16 cellular contexts compared by ENCODE assay signal in the genomic region with DNA sequence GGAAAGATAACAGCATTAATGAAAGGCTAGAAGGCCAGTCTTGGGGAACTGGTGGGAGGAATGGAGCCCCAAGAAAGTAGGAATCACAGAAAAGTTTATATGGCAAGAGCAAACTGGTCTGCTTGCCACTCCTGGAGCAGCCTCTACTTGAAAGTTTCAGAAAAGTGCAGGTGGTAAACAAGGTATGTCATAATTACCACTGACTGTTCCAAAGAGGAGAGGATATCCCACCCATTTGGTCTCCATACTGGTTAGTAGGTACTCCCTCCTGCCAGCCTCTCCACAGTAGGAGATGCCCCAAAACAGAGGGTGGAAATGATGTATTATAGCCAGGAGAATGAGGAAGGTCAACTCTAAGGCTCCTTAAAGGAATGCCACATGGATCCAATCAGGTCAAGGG.
A peak's percentile ranks its signal among the peaks of the same experiment; 100 is the strongest.
DNase-seq lines count a peak whose midpoint lies in the region; ATAC-seq and TF ChIP-seq lines count a peak whose summit lies in the region.
"Had no signal": no experiment of that assay in that cellular context is flagged by ENCODE, and none has a peak within 500 bp of the region (broad histone marks: within the 10 kb centered on the region; RNA-seq: fewer than 3 reads in every experiment).

No MANE protein-coding gene starts in this region.

- peaks cover 49% of the 10 kb centered on the region for H3K4me1 Mint-ChIP-seq in activated CD4-positive, alpha-beta T cell treated with anti-CD3 and anti-CD28 coated beads, Interleukin-2, amount 10 ng/mL, durations not matched to agents 24 days and 14 days
- peaks cover 59% of the 10 kb centered on the region for H3K4me1 Mint-ChIP-seq in CD4-positive, alpha-beta T cell (ENCODE audit: low read depth)
- H3K4me1 Mint-ChIP-seq in T-helper 2 cell treated with Interferon-gamma antibody and Interleukin-4, amounts not matched to agents 5 μg/mL and 100 μg/mL, for 36 hours (ENCODE audit: low read depth) = peaks cover 59% of the 10 kb centered on the region
- peaks cover 46% of the 10 kb centered on the region for H3K4me1 Mint-ChIP-seq in activated naive CD8-positive, alpha-beta T cell treated with anti-CD3 and anti-CD28 coated beads, Interleukin-2, amount 10 ng/mL, durations not matched to agents 7 days and 5 days

- no peaks in the 10 kb centered on the region for H3K27me3 ChIP-seq in CD4-positive, alpha-beta T cell (ENCODE audit: control insufficient read depth, insufficient read depth, low read length)

- peaks cover 11% of the 10 kb centered on the region for H3K9me3 Mint-ChIP-seq in activated CD4-positive, alpha-beta T cell treated with anti-CD3 and anti-CD28 coated beads, Interleukin-2, amount 10 ng/mL, durations not matched to agents 24 days and 14 days
- H3K9me3 Mint-ChIP-seq in CD4-positive, alpha-beta T cell = no peaks in the 10 kb centered on the region
- H3K9me3 Mint-ChIP-seq in T-helper 2 cell treated with Interferon-gamma antibody and Interleukin-4, amounts not matched to agents 5 μg/mL and 100 μg/mL, for 36 hours = peaks cover 10% of the 10 kb centered on the region
- H3K9me3 Mint-ChIP-seq in activated naive CD8-positive, alpha-beta T cell treated with anti-CD3 and anti-CD28 coated beads, Interleukin-2, amount 10 ng/mL, durations not matched to agents 7 days and 5 days = peaks cover 2% of the 10 kb centered on the region

- H3K9me3 ChIP-seq in CD4-positive, alpha-beta T cell (ENCODE audit: control insufficient read depth, low read length) = no peaks in the 10 kb centered on the region

- TF ChIP-seq CTCF in CD4-positive, alpha-beta T cell (IDR thresholded peaks at IDR 0.05) = no peak

- peaks cover 10% of the 10 kb centered on the region for H3K36me3 Mint-ChIP-seq in activated CD4-positive, alpha-beta T cell treated with anti-CD3 and anti-CD28 coated beads, Interleukin-2, amount 10 ng/mL, durations not matched to agents 24 days and 14 days (ENCODE audit: low read depth)
- peaks cover 13% of the 10 kb centered on the region for H3K36me3 Mint-ChIP-seq in CD4-positive, alpha-beta T cell (ENCODE audit: low read depth)
- peaks cover 26% of the 10 kb centered on the region for H3K36me3 Mint-ChIP-seq in T-helper 2 cell treated with Interferon-gamma antibody and Interleukin-4, amounts not matched to agents 5 μg/mL and 100 μg/mL, for 36 hours (ENCODE audit: low read depth)
- peaks cover 9% of the 10 kb centered on the region for H3K36me3 Mint-ChIP-seq in activated naive CD8-positive, alpha-beta T cell treated with anti-CD3 and anti-CD28 coated beads, Interleukin-2, amount 10 ng/mL, durations not matched to agents 7 days and 5 days

- intact Hi-C loops in activated CD4-positive, alpha-beta T cell treated with anti-CD3 and anti-CD28 coated beads, Interleukin-2, amount 10 ng/mL, durations not matched to agents 24 days and 14 days (cut with micrococcal nuclease) = no loop called here
- intact Hi-C loops in CD4-positive, alpha-beta T cell (cut with DNase I, micrococcal nuclease) = loop anchor here in 1 of 2 experiments (5.0 kb wide), 2 partner anchors 134 to 344 kb away; no protein-coding TSS in a partner anchor
- intact Hi-C loops in left ventricle myocardium superior (cut with micrococcal nuclease) = no loop called here

- H3K27ac Mint-ChIP-seq in activated CD4-positive, alpha-beta T cell treated with anti-CD3 and anti-CD28 coated beads, Interleukin-2, amount 10 ng/mL, durations not matched to agents 24 days and 14 days = peak overlapping the region; percentile 74
- H3K27ac Mint-ChIP-seq in CD4-positive, alpha-beta T cell = no peak overlapping the region
- H3K27ac Mint-ChIP-seq in T-helper 2 cell treated with Interferon-gamma antibody and Interleukin-4, amounts not matched to agents 5 μg/mL and 100 μg/mL, for 36 hours = peak overlapping the region; percentile 84
- H3K27ac Mint-ChIP-seq in activated naive CD8-positive, alpha-beta T cell treated with anti-CD3 and anti-CD28 coated beads, Interleukin-2, amount 10 ng/mL, durations not matched to agents 7 days and 5 days = peak overlapping the region; percentile 76

- no peaks in the 10 kb centered on the region for H3K27me3 Mint-ChIP-seq in activated CD4-positive, alpha-beta T cell treated with anti-CD3 and anti-CD28 coated beads, Interleukin-2, amount 10 ng/mL, durations not matched to agents 24 days and 14 days
- H3K27me3 Mint-ChIP-seq in CD4-positive, alpha-beta T cell = no peaks in the 10 kb centered on the region
- no peaks in the 10 kb centered on the region for H3K27me3 Mint-ChIP-seq in T-helper 2 cell treated with Interferon-gamma antibody and Interleukin-4, amounts not matched to agents 5 μg/mL and 100 μg/mL, for 36 hours (ENCODE audit: low read depth)
- no peaks in the 10 kb centered on the region for H3K27me3 Mint-ChIP-seq in activated naive CD8-positive, alpha-beta T cell treated with anti-CD3 and anti-CD28 coated beads, Interleukin-2, amount 10 ng/mL, durations not matched to agents 7 days and 5 days

- H3K4me3 Mint-ChIP-seq in activated CD4-positive, alpha-beta T cell treated with anti-CD3 and anti-CD28 coated beads, Interleukin-2, amount 10 ng/mL, durations not matched to agents 24 days and 14 days = peak overlapping the region; percentile 35
- H3K4me3 Mint-ChIP-seq in CD4-positive, alpha-beta T cell = peak overlapping the region; percentile 61
- peak overlapping the region; percentile 61 for H3K4me3 Mint-ChIP-seq in T-helper 2 cell treated with Interferon-gamma antibody and Interleukin-4, amounts not matched to agents 5 μg/mL and 100 μg/mL, for 36 hours
- peak overlapping the region; percentile 28 for H3K4me3 Mint-ChIP-seq in activated naive CD8-positive, alpha-beta T cell treated with anti-CD3 and anti-CD28 coated beads, Interleukin-2, amount 10 ng/mL, durations not matched to agents 7 days and 5 days

- CTCF ChIA-PET in CD4-positive, alpha-beta T cell (lab: Charles Lee) = interaction anchor here (0.7 kb wide), 1 partner anchor 111 kb away, joined by 3 read pairs; no protein-coding TSS in a partner anchor

- H3K27ac ChIP-seq in CD4-positive, alpha-beta T cell (ENCODE audit: low read depth, low read length) = peak overlapping the region; percentile 16
- H3K27ac ChIP-seq: PC-9 had no signal

- POLR2A ChIA-PET in CD4-positive, alpha-beta T cell (lab: Charles Lee) = interaction anchor here (0.8 to 1.7 kb wide), 5 partner anchors 13 to 357 kb away, joined by 3 to 6 read pairs (median 4); no protein-coding TSS in a partner anchor
- POLR2A ChIA-PET in activated naive CD8-positive, alpha-beta T cell treated with anti-CD3 and anti-CD28 coated beads, Interleukin-2, amount 10 ng/mL, durations not matched to agents 7 days and 5 days (lab: Charles Lee) = no interaction called here

- no peak for ATAC-seq in CD4-positive, alpha-beta T cell (ENCODE audit: poor library complexity)
- ATAC-seq in activated naive CD8-positive, alpha-beta T cell treated with anti-CD3 and anti-CD28 coated beads, Interleukin-2, amount 10 ng/mL, durations not matched to agents 7 days and 5 days (ENCODE audit: low read depth) = no peak
- ATAC-seq in GM19395 (IDR thresholded peaks at IDR 0.05; ENCODE audit: unreplicated experiment) (no peak), left ventricle myocardium superior (no peak)

- DNase-seq in activated CD4-positive, alpha-beta T cell treated with anti-CD3 and anti-CD28 coated beads, Interleukin-2, amount 10 ng/mL, durations not matched to agents 24 days and 14 days = peak; percentile 61
- no peak for DNase-seq in activated CD4-positive, alpha-beta T cell treated with anti-CD3 and anti-CD28 coated beads, Interleukin-2, amount 50 U/mL, for 4 hours
- DNase-seq in CD4-positive, alpha-beta T cell = no peak
- DNase-seq in T-helper 2 cell treated with Interferon-gamma antibody and Interleukin-4, amounts not matched to agents 5 μg/mL and 100 μg/mL, for 36 hours (ENCODE audit: low spot score) = no peak
- DNase-seq in activated naive CD8-positive, alpha-beta T cell treated with anti-CD3 and anti-CD28 coated beads, Interleukin-2, amount 10 ng/mL, durations not matched to agents 7 days and 5 days = no peak
- DNase-seq in NCI-H226 (no peak), left ventricle myocardium superior (no peak)
- DNase-seq: DMS 273 treated with DMSO at 0.1 percent for 48 hours, GF-D8, Kasumi-1, MM.1S, NCI-H1092 treated with DMSO at 0.1 percent for 48 hours, NCI-H2081 treated with DMSO at 0.1 percent for 48 hours, NCI-H510A treated with DMSO at 0.1 percent for 48 hours, PC-9 had no signal
